ENCODE assay signal across 8 cellular contexts in genomic region chr4:185730387-185730786, GRCh38.
DNase-seq lines count a peak whose midpoint lies in the region; ATAC-seq, FAIRE-seq and TF ChIP-seq lines count a peak whose summit lies in the region.

No MANE protein-coding gene starts in this region.

- peaks cover 34% of the 10 kb centered on the region for H3K4me1 ChIP-seq in GM12878 (ENCODE audit: control insufficient read depth, insufficient read depth, low read length)
- peaks cover 9% of the 10 kb centered on the region for H3K4me1 ChIP-seq in neural progenitor cell

- BruUV-seq in GM12878 (replicated peaks; lab: Mats Ljungman, UMichigan), result no TSS peak

- POLR2A ChIA-PET in GM12878 (lab: Charles Lee), result no interaction called here

- peaks cover 16% of the 10 kb centered on the region for H3K36me3 Mint-ChIP-seq in neural progenitor cell
- H3K36me3 Mint-ChIP-seq in activated naive CD4-positive, alpha-beta T cell treated with anti-CD3 and anti-CD28 coated beads, Interleukin-2, amount 10 ng/mL, durations not matched to agents 7 days and 5 days, result no peaks in the 10 kb centered on the region

- no peak for DNase-seq in GM12878 (ENCODE audit: low read depth, low spot score)
- peak; percentile 63 for DNase-seq in neural progenitor cell (ENCODE audit: low spot score)
- DNase-seq in activated naive CD4-positive, alpha-beta T cell treated with anti-CD3 and anti-CD28 coated beads, Interleukin-2, amount 10 ng/mL, durations not matched to agents 7 days and 5 days, result no peak
- no peak for DNase-seq in stimulated activated CD4-positive, alpha-beta T cell treated with anti-CD3 and anti-CD28 coated beads, Interleukin-12 subunit alpha, Interleukin-12 subunit beta, amount 100 ng/mL, for 4 hours
- no peak for DNase-seq in substantia nigra (lab: John Stamatoyannopoulos, UW)

- H3K27me3 Mint-ChIP-seq in neural progenitor cell (ENCODE audit: insufficient read depth, low read depth), result no peaks in the 10 kb centered on the region
- H3K27me3 Mint-ChIP-seq in activated naive CD4-positive, alpha-beta T cell treated with anti-CD3 and anti-CD28 coated beads, Interleukin-2, amount 10 ng/mL, durations not matched to agents 7 days and 5 days, result peaks cover 3% of the 10 kb centered on the region

- CTCF ChIA-PET in GM12878 (lab: Yijun Ruan, JAX), result interaction anchor here (0.7 kb wide), 1 partner anchor 8 kb away, joined by 3 read pairs; no protein-coding TSS in a partner anchor
- CTCF ChIA-PET in activated naive CD4-positive, alpha-beta T cell treated with anti-CD3 and anti-CD28 coated beads, Interleukin-2, amount 10 ng/mL, durations not matched to agents 7 days and 5 days (lab: Charles Lee), result no interaction called here

- H3F3A ChIP-seq in neural progenitor cell (ENCODE audit: low read depth), result peaks cover 4% of the 10 kb centered on the region

- no peak overlapping the region for H3K27ac Mint-ChIP-seq in neural progenitor cell
- H3K27ac Mint-ChIP-seq in activated naive CD4-positive, alpha-beta T cell treated with anti-CD3 and anti-CD28 coated beads, Interleukin-2, amount 10 ng/mL, durations not matched to agents 7 days and 5 days, result no peak overlapping the region

- intact Hi-C loops in GM12878 (cut with micrococcal nuclease; ENCODE audit: unreplicated experiment), result no loop called here

- H3K4me3 Mint-ChIP-seq in neural progenitor cell, result no peak overlapping the region
- H3K4me3 Mint-ChIP-seq in activated naive CD4-positive, alpha-beta T cell treated with anti-CD3 and anti-CD28 coated beads, Interleukin-2, amount 10 ng/mL, durations not matched to agents 7 days and 5 days, result no peak overlapping the region

- SMC1A ChIA-PET in GM12878 (lab: Charles Lee; ENCODE audit: uncharacterized antibody, unreplicated experiment), result interaction anchor here (0.8 kb wide), 1 partner anchor 11 kb away, joined by 3 read pairs; no protein-coding TSS in a partner anchor

- no peak overlapping the region for H3K4me3 ChIP-seq in GM12878
- H3K4me3 ChIP-seq in neural progenitor cell, result no peak overlapping the region

- TF ChIP-seq CTCF in GM12878 (IDR thresholded peaks at IDR 0.05 in 2 of 3, conservative IDR thresholded peaks at IDR 0.05 in 1 of 3; ENCODE audit: control insufficient read depth in 2 of 3, extremely low read depth in 1 of 3, insufficient read depth in 1 of 3, low read depth in 3 of 3, low read length in 3 of 3), result no peak
- TF ChIP-seq CTCF in neural progenitor cell (IDR thresholded peaks at IDR 0.05), result no peak

- 24% methylated on average over 4 of the region's 4 CpGs for WGBS in GM12878 (ENCODE audit: insufficient coverage, insufficient replicate concordance, low lambda C conversion rate, missing lambda C conversion rate)

- in situ Hi-C loops in GM12878 (cut with MboI), result no loop called here

- H3K27me3 ChIP-seq in GM12878 (replicated peaks in 1 of 2; ENCODE audit: control insufficient read depth in 2 of 2, insufficient read depth in 2 of 2, low read length in 1 of 2) (no peaks in the 10 kb centered on the region), neural progenitor cell (no peaks in the 10 kb centered on the region)

- no peak overlapping the region for H2AFZ ChIP-seq in GM12878 (ENCODE audit: control insufficient read depth, low read depth, low read length)
- H2AFZ ChIP-seq in neural progenitor cell (replicated peaks), result peak overlapping the region; percentile 50

- TF ChIP-seq POLR2A in GM12878 (IDR thresholded peaks at IDR 0.05; ENCODE audit: low read depth, low read length), result no peak

- no peak for TF ChIP-seq EP300 in GM12878 (IDR thresholded peaks at IDR 0.05; ENCODE audit: borderline replicate concordance in 1 of 2, control insufficient read depth in 1 of 2, low read depth in 2 of 2, low read length in 2 of 2)

- H3K9ac ChIP-seq in GM12878 (ENCODE audit: control insufficient read depth, insufficient read depth, low read length) (no peak overlapping the region), neural progenitor cell (no peak overlapping the region)

- peak overlapping the region; percentile 65 for H3K4me2 ChIP-seq in GM12878 (ENCODE audit: control insufficient read depth, insufficient read depth)
- no peak overlapping the region for H3K4me2 ChIP-seq in neural progenitor cell

- FAIRE-seq in GM12878 (lab: Jason Lieb, UNC), result no peak

- RAD21 ChIA-PET in GM12878 (lab: Charles Lee; ENCODE audit: unreplicated experiment), result interaction anchor here (0.9 kb wide), 1 partner anchor 14 kb away, joined by 3 read pairs; no protein-coding TSS in a partner anchor

- peaks cover 25% of the 10 kb centered on the region for H3K4me1 Mint-ChIP-seq in neural progenitor cell
- H3K4me1 Mint-ChIP-seq in activated naive CD4-positive, alpha-beta T cell treated with anti-CD3 and anti-CD28 coated beads, Interleukin-2, amount 10 ng/mL, durations not matched to agents 7 days and 5 days, result no peaks in the 10 kb centered on the region

- ATAC-seq in GM19395 (IDR thresholded peaks at IDR 0.05; ENCODE audit: unreplicated experiment) (peak; percentile 64), HG03280 (IDR thresholded peaks at IDR 0.05; ENCODE audit: unreplicated experiment) (peak; percentile 62), GM12878 (peak; percentile 65)
- ATAC-seq in activated CD4-positive, CD25-positive, alpha-beta regulatory T cell treated with anti-CD3 and anti-CD28 coated beads, Interleukin-2, amount 50 U/mL, for 24 hours, result no peak

- H3K79me2 ChIP-seq in GM12878 (ENCODE audit: control insufficient read depth, insufficient read depth, low read length) (no peaks in the 10 kb centered on the region), neural progenitor cell (ENCODE audit: low read depth) (no peaks in the 10 kb centered on the region)

- peaks cover 6% of the 10 kb centered on the region for H3K9me3 Mint-ChIP-seq in neural progenitor cell
- no peaks in the 10 kb centered on the region for H3K9me3 Mint-ChIP-seq in activated naive CD4-positive, alpha-beta T cell treated with anti-CD3 and anti-CD28 coated beads, Interleukin-2, amount 10 ng/mL, durations not matched to agents 7 days and 5 days

- H3K27ac ChIP-seq in GM12878 (ENCODE audit: control insufficient read depth, insufficient read depth) (peak overlapping the region; percentile 38; the same call in 1 of the 2 replicates), neural progenitor cell (no peak overlapping the region), substantia nigra (ENCODE audit: low read depth, low read length, poor library complexity, severe bottlenecking) (no peak overlapping the region)

- TF ChIP-seq RAD21 in GM12878 (IDR thresholded peaks at IDR 0.05; ENCODE audit: insufficient read depth, low read depth, low read length), result no peak

- no peaks in the 10 kb centered on the region for H3K36me3 ChIP-seq in GM12878 (ENCODE audit: control insufficient read depth in 2 of 2, insufficient read depth in 2 of 2, low read length in 1 of 2)
- no peaks in the 10 kb centered on the region for H3K36me3 ChIP-seq in neural progenitor cell

- peaks cover 3% of the 10 kb centered on the region; the same call in 2 of the 3 replicates for H3K9me3 ChIP-seq in GM12878 (replicated peaks; ENCODE audit: control insufficient read depth, insufficient read depth, low read length)
- no peaks in the 10 kb centered on the region for H3K9me3 ChIP-seq in neural progenitor cell (ENCODE audit: low read depth)

- H4K20me1 ChIP-seq in GM12878 (ENCODE audit: control insufficient read depth, insufficient read depth), result no peaks in the 10 kb centered on the region
- no peaks in the 10 kb centered on the region for H4K20me1 ChIP-seq in neural progenitor cell (ENCODE audit: low read depth)

TF ChIP-seq in GM12878, 131 proteins besides CTCF, POLR2A, EP300 and RAD21 (continues in another document):
- TF ChIP-seq GABPA (IDR thresholded peaks at IDR 0.05; ENCODE audit: low read depth), result no peak
- no peak for TF ChIP-seq RFX5 (IDR thresholded peaks at IDR 0.05; ENCODE audit: low read depth, low read length)
- TF ChIP-seq, protein P1, sequence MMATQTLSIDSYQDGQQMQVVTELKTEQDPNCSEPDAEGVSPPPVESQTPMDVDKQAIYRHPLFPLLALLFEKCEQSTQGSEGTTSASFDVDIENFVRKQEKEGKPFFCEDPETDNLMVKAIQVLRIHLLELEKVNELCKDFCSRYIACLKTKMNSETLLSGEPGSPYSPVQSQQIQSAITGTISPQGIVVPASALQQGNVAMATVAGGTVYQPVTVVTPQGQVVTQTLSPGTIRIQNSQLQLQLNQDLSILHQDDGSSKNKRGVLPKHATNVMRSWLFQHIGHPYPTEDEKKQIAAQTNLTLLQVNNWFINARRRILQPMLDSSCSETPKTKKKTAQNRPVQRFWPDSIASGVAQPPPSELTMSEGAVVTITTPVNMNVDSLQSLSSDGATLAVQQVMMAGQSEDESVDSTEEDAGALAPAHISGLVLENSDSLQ (IDR thresholded peaks at IDR 0.05), result no peak
- TF ChIP-seq, protein P2, sequence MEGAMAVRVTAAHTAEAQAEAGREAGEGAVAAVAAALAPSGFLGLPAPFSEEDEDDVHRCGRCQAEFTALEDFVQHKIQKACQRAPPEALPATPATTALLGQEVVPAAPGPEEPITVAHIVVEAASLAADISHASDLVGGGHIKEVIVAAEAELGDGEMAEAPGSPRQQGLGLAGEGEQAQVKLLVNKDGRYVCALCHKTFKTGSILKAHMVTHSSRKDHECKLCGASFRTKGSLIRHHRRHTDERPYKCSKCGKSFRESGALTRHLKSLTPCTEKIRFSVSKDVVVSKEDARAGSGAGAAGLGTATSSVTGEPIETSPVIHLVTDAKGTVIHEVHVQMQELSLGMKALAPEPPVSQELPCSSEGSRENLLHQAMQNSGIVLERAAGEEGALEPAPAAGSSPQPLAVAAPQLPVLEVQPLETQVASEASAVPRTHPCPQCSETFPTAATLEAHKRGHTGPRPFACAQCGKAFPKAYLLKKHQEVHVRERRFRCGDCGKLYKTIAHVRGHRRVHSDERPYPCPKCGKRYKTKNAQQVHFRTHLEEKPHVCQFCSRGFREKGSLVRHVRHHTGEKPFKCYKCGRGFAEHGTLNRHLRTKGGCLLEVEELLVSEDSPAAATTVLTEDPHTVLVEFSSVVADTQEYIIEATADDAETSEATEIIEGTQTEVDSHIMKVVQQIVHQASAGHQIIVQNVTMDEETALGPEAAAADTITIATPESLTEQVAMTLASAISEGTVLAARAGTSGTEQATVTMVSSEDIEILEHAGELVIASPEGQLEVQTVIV (IDR thresholded peaks at IDR 0.05; ENCODE audit: borderline replicate concordance, partially characterized antibody), result no peak
- TF ChIP-seq RBBP5 (conservative IDR thresholded peaks at IDR 0.05), result no peak
- peak; percentile 71 for TF ChIP-seq BACH1 (IDR thresholded peaks at IDR 0.05; ENCODE audit: borderline replicate concordance)

Comparison
In these comparisons a context has a peak if more than half of its experiments do, and no peak if none do; other contexts are left out.
1. ATAC-seq: peak in GM19395 (single experiment), HG03280 (single experiment) and GM12878 (single experiment); none in activated CD4-positive, CD25-positive, alpha-beta regulatory T cell treated with anti-CD3 and anti-CD28 coated beads, Interleukin-2, amount 50 U/mL, for 24 hours (0 of 2).